Comparison of ENCODE assay signal across 18 cellular contexts in genomic region chr5:118006229-118006628, GRCh38.
"Had no signal": no experiment of that assay in that cellular context is flagged by ENCODE, and none has a peak within 500 bp of the region (broad histone marks: within the 10 kb centered on the region; RNA-seq: fewer than 3 reads in every experiment).

No MANE protein-coding gene starts in this region.

- H3K9ac ChIP-seq: neural progenitor cell had no signal

- H3K36me3 ChIP-seq: esophagus muscularis mucosa, gastrocnemius medialis, neural progenitor cell, sigmoid colon, thyroid gland, WERI-Rb-1 had no signal

- DNase-seq: activated CD4-positive, alpha-beta T cell treated with anti-CD3 and anti-CD28 coated beads, Interleukin-2, amount 50 U/mL, for 1 hour; activated CD4-positive, CD25-positive, alpha-beta regulatory T cell treated with anti-CD3 and anti-CD28 coated beads, Interleukin-2, amount 50 U/mL, for 72 hours; activated gamma-delta T cell treated with Interleukin-2 at 50 U/mL for 16 hours; activated T-cell treated with anti-CD3 and anti-CD28 coated beads, Interleukin-2, amount 50 U/mL, for 1 hour; aorta; gastrocnemius medialis; head of caudate nucleus; naive thymus-derived CD8-positive, alpha-beta T cell; posterior cingulate gyrus; sigmoid colon; stimulated activated CD4-positive, alpha-beta T cell treated with anti-CD3 and anti-CD28 coated beads, Interleukin-4, amount 100 ng/mL, for 24 hours; substantia nigra; thyroid gland; WERI-Rb-1 had no signal

- H3K4me3 ChIP-seq: coronary artery, esophagus muscularis mucosa, gastrocnemius medialis, lung, neural progenitor cell, sigmoid colon, thyroid gland had no signal

- H2AFZ ChIP-seq: neural progenitor cell had no signal

- H3K27me3 ChIP-seq: esophagus muscularis mucosa, gastrocnemius medialis, neural progenitor cell, sigmoid colon, thyroid gland had no signal

- H3K4me1 ChIP-seq: gastrocnemius medialis, neural progenitor cell, thyroid gland had no signal

- H3K4me2 ChIP-seq: neural progenitor cell had no signal

- H3K27ac ChIP-seq: coronary artery, esophagus muscularis mucosa, gastrocnemius medialis, neural progenitor cell, sigmoid colon, thyroid gland, WERI-Rb-1 had no signal

- H3K9me3 ChIP-seq: esophagus muscularis mucosa, gastrocnemius medialis, sigmoid colon, thyroid gland had no signal
